ENCODE assay signal across 8 cellular contexts in genomic region chr18:38940863-38941531, GRCh38.
DNase-seq lines count a peak whose midpoint lies in the region; ATAC-seq, FAIRE-seq and TF ChIP-seq lines count a peak whose summit lies in the region.

No MANE protein-coding gene starts in this region.

- H3K79me2 ChIP-seq in hepatocyte, result no peaks in the 10 kb centered on the region

- peak overlapping the region; percentile 56 for H3K27ac ChIP-seq in hepatocyte
- no peak overlapping the region for H3K27ac ChIP-seq in sigmoid colon

- H4K20me1 ChIP-seq in hepatocyte (ENCODE audit: insufficient read depth, poor library complexity, severe bottlenecking), result no peaks in the 10 kb centered on the region

- FAIRE-seq in GM18507 (lab: Jason Lieb, UNC), result peak; percentile 97

- H3K27me3 ChIP-seq in hepatocyte, result no peaks in the 10 kb centered on the region
- H3K27me3 ChIP-seq in sigmoid colon, result no peaks in the 10 kb centered on the region

- no peak for TF ChIP-seq EP300 in sigmoid colon (IDR thresholded peaks at IDR 0.05)

- peak; percentile 81 for ATAC-seq in HG02610 (IDR thresholded peaks at IDR 0.05; ENCODE audit: unreplicated experiment)

- TF ChIP-seq CTCF in hepatocyte (IDR thresholded peaks at IDR 0.05; ENCODE audit: poor library complexity) (no peak), sigmoid colon (IDR thresholded peaks at IDR 0.05) (no peak)

- H3K4me3 ChIP-seq in hepatocyte (no peak overlapping the region), sigmoid colon (no peak overlapping the region)

- H2AFZ ChIP-seq in hepatocyte, result no peak overlapping the region

- H3K36me3 ChIP-seq in hepatocyte (replicated peaks; ENCODE audit: insufficient read depth, low read depth) (no peaks in the 10 kb centered on the region), sigmoid colon (no peaks in the 10 kb centered on the region)

- H3K4me2 ChIP-seq in hepatocyte, result no peak overlapping the region

- intact Hi-C loops in sigmoid colon (cut with DNase I), result no loop called here

- H3K9me3 ChIP-seq in hepatocyte (ENCODE audit: low read depth) (no peaks in the 10 kb centered on the region), sigmoid colon (peaks cover 0 to 6% (median under 1%) of the 10 kb centered on the region in 4 donors)

- no peaks in the 10 kb centered on the region for H3K9me2 ChIP-seq in hepatocyte (replicated peaks; ENCODE audit: insufficient read depth)

- DNase-seq in GM18507 (ENCODE audit: extremely low spot score, insufficient read length, low read depth) (no peak), MV-4-11 (lab: John Stamatoyannopoulos, UW) (peak; percentile 100), hepatocyte (ENCODE audit: low spot score) (peak; percentile 69), sigmoid colon (no peak), mucosa of gallbladder (ENCODE audit: low spot score) (no peak)
- peak in 2 of 3 experiments; percentile 6 to 38 for DNase-seq in activated CD8-positive, alpha-beta memory T cell treated with anti-CD3 and anti-CD28 coated beads for 48 hours (ENCODE audit: low read depth in 2 of 3, low spot score in 2 of 3)
- DNase-seq in stimulated activated CD8-positive, alpha-beta memory T cell treated with anti-CD3 and anti-CD28 coated beads, Interleukin-4, amount 100 ng/mL, for 4 hours (ENCODE audit: low read depth in 2 of 2, low spot score in 1 of 2), result peak; percentile 8 to 21

- no peaks in the 10 kb centered on the region for H3K4me1 ChIP-seq in hepatocyte (ENCODE audit: insufficient read depth)
- H3K4me1 ChIP-seq in sigmoid colon, result no peaks in the 10 kb centered on the region

- WGBS in hepatocyte (ENCODE audit: low lambda C conversion rate, missing lambda C conversion rate), result 93% methylated on average over 13 of the region's 13 CpGs
- 73 to 80% methylated on average over 13 of the region's 13 CpGs for WGBS in sigmoid colon, 2 donors

- TF ChIP-seq POLR2A in sigmoid colon (IDR thresholded peaks at IDR 0.05), result no peak

Comparison
In these comparisons a context has a peak if more than half of its experiments do, and no peak if none do; other contexts are left out.
1. DNase-seq: peak in MV-4-11 (single experiment), activated CD8-positive, alpha-beta memory T cell treated with anti-CD3 and anti-CD28 coated beads for 48 hours (2 of 3), hepatocyte (single experiment) and stimulated activated CD8-positive, alpha-beta memory T cell treated with anti-CD3 and anti-CD28 coated beads, Interleukin-4, amount 100 ng/mL, for 4 hours (2 of 2); none in GM18507 (single experiment), sigmoid colon (single experiment) and mucosa of gallbladder (single experiment).